10 cellular contexts compared by ENCODE assay signal in genomic region chr1:1401457-1402010, GRCh38. TPM values are rescaled to one million over a fixed set of nuclear protein-coding genes. Genes with fewer than 3 reads are reported as not detected.
A peak's percentile ranks its signal among the peaks of the same experiment; 100 is the strongest.
DNase-seq lines count a peak whose midpoint lies in the region; ATAC-seq and TF ChIP-seq lines count a peak whose summit lies in the region.
"Had no signal": no experiment of that assay in that cellular context is flagged by ENCODE, and none has a peak within 500 bp of the region (broad histone marks: within the 10 kb centered on the region; RNA-seq: fewer than 3 reads in every experiment).

No MANE protein-coding gene starts in this region.

- peak overlapping the region; percentile 99 for H3K4me2 ChIP-seq in skeletal muscle satellite cell (ENCODE audit: low read length)

- CTCF ChIA-PET in Panc1 (lab: Charles Lee), result interaction anchor here (1.4 to 1.5 kb wide), 2 partner anchors 30 to 40 kb away, joined by 3 to 11 read pairs; no protein-coding TSS in a partner anchor

- H3K27me3 Mint-ChIP-seq in activated T-cell treated with anti-CD3 and anti-CD28 coated beads, Interleukin-2, amount 50 U/mL, for 4 hours (ENCODE audit: low read depth), result no peaks in the 10 kb centered on the region
- no peaks in the 10 kb centered on the region for H3K27me3 Mint-ChIP-seq in effector memory CD8-positive, alpha-beta T cell

- H3K36me3 Mint-ChIP-seq in activated T-cell treated with anti-CD3 and anti-CD28 coated beads, Interleukin-2, amount 50 U/mL, for 4 hours (ENCODE audit: insufficient read depth), result peaks cover 43% of the 10 kb centered on the region
- peaks cover 97% of the 10 kb centered on the region for H3K36me3 Mint-ChIP-seq in effector memory CD8-positive, alpha-beta T cell (ENCODE audit: insufficient read depth)

- H3K9ac ChIP-seq in skeletal muscle satellite cell (ENCODE audit: low read depth, low read length), result no peak overlapping the region

- DNase-seq in activated T-cell treated with anti-CD3 and anti-CD28 coated beads, Interleukin-2, amount 50 U/mL, for 4 hours, result no peak
- DNase-seq in activated T-cell treated with anti-CD3 and anti-CD28 coated beads, Interleukin-2, amount 50 U/mL, for 48 hours, result no peak
- DNase-seq in Panc1 (ENCODE audit: low read depth, low spot score) (no peak), DMS53 treated with DMSO at 0.1 percent for 48 hours (lab: John Stamatoyannopoulos, UW; ENCODE audit: unreplicated experiment) (no peak), AG20443 (ENCODE audit: low spot score) (no peak)
- no peak for DNase-seq in effector memory CD8-positive, alpha-beta T cell
- DNase-seq: esophagus squamous epithelium, NCI-H2171 had no signal

- H3K27ac ChIP-seq in Panc1 (ENCODE audit: low read length), result peak overlapping the region; percentile 98

- intact Hi-C loops in Panc1 (cut with micrococcal nuclease; ENCODE audit: unreplicated experiment), result loop anchor here (5.0 kb wide), 1 partner anchor 36 kb away; the partner anchor contains the start of gene VWA1

- H3K36me3 ChIP-seq in Panc1 (ENCODE audit: control insufficient read depth, insufficient read depth, low read length) (peaks cover 13% of the 10 kb centered on the region), skeletal muscle satellite cell (ENCODE audit: insufficient read depth, low read length) (peaks cover 62% of the 10 kb centered on the region)

- no peak for TF ChIP-seq CTCF in Panc1 (IDR thresholded peaks at IDR 0.05)

- peaks cover 58% of the 10 kb centered on the region for H3K4me1 ChIP-seq in Panc1 (ENCODE audit: control insufficient read depth, insufficient read depth, low read length)
- peaks cover 46% of the 10 kb centered on the region for H3K4me1 ChIP-seq in skeletal muscle satellite cell (ENCODE audit: control insufficient read depth, insufficient read depth, low read length)

- POLR2A ChIA-PET in Panc1 (lab: Charles Lee), result no interaction called here

- H3K9me3 ChIP-seq in Panc1 (ENCODE audit: control insufficient read depth, insufficient read depth, low read depth, low read length) (no peaks in the 10 kb centered on the region), skeletal muscle satellite cell (replicated peaks; ENCODE audit: low read length) (no peaks in the 10 kb centered on the region)
- H3K9me3 ChIP-seq: esophagus squamous epithelium had no signal

- no peak for ATAC-seq in activated T-cell treated with anti-CD3 and anti-CD28 coated beads, Interleukin-2, amount 50 U/mL, for 4 hours
- ATAC-seq in Panc1 (peak; percentile 3), HG03108 (IDR thresholded peaks at IDR 0.05; ENCODE audit: unreplicated experiment) (no peak)
- no peak for ATAC-seq in effector memory CD8-positive, alpha-beta T cell (replicated peaks)

- in situ Hi-C loops in Panc1 (cut with HindIII; ENCODE audit: low pct_unique_long_range_greater_than_20kb, low sequenced_read_pairs), result no loop called here

- BruUV-seq in Panc1 (replicated peaks; lab: Mats Ljungman, UMichigan), result no TSS peak

- H3K9me3 Mint-ChIP-seq in activated T-cell treated with anti-CD3 and anti-CD28 coated beads, Interleukin-2, amount 50 U/mL, for 4 hours, result no peaks in the 10 kb centered on the region
- H3K9me3 Mint-ChIP-seq in effector memory CD8-positive, alpha-beta T cell, result no peaks in the 10 kb centered on the region

- peaks cover 57% of the 10 kb centered on the region for H3K4me1 Mint-ChIP-seq in activated T-cell treated with anti-CD3 and anti-CD28 coated beads, Interleukin-2, amount 50 U/mL, for 4 hours (ENCODE audit: low read depth)
- H3K4me1 Mint-ChIP-seq in effector memory CD8-positive, alpha-beta T cell (ENCODE audit: low read depth in 2 of 2), result peaks cover 37 to 41% of the 10 kb centered on the region in 2 donors

- peak overlapping the region in 1 of 2 donors; percentile 94 for H3K27ac Mint-ChIP-seq in effector memory CD8-positive, alpha-beta T cell

- H3K4me3 ChIP-seq in Panc1 (ENCODE audit: low read depth in 2 of 2, low read length in 2 of 2) (peak overlapping the region; percentile 93 to 94), skeletal muscle satellite cell (ENCODE audit: low read length) (peak overlapping the region; percentile 87)
- H3K4me3 ChIP-seq: esophagus squamous epithelium had no signal

- H3K4me3 Mint-ChIP-seq in activated T-cell treated with anti-CD3 and anti-CD28 coated beads, Interleukin-2, amount 50 U/mL, for 4 hours, result peak overlapping the region; percentile 97
- peak overlapping the region; percentile 31 to 88 for H3K4me3 Mint-ChIP-seq in effector memory CD8-positive, alpha-beta T cell

- H3K27me3 ChIP-seq in Panc1 (ENCODE audit: control insufficient read depth, insufficient read depth, low read length) (no peaks in the 10 kb centered on the region), skeletal muscle satellite cell (ENCODE audit: control insufficient read depth, insufficient read depth, low read length) (no peaks in the 10 kb centered on the region)
- H3K27me3 ChIP-seq: esophagus squamous epithelium had no signal

RNA-seq across cellular contexts. Expression of gene CCNL2, which starts 2.4 kb away (rescaled TPM):
- 100 to 1,000 TPM; 112 to 127 (median 118) TPM for total RNA-seq in activated T-cell treated with anti-CD3 and anti-CD28 coated beads, Interleukin-2, amount 50 U/mL, for 4 hours
- total RNA-seq in Panc1 (2021; ENCODE audit: unreplicated experiment), result 297 TPM
- polyA plus RNA-seq in Panc1 (2012; ENCODE audit: insufficient read length), result 235 TPM
- total RNA-seq in skeletal muscle satellite cell (2012; rRNA removed), result 88.7 and 93.3 TPM in 2 replicates

RNA-seq across cellular contexts. Expression of gene MRPL20, which starts 5.6 kb away (rescaled TPM):
- 100 to 1,000 TPM; 254 to 300 (median 271) TPM for total RNA-seq in activated T-cell treated with anti-CD3 and anti-CD28 coated beads, Interleukin-2, amount 50 U/mL, for 4 hours
- 196 TPM for total RNA-seq in Panc1 (2021; ENCODE audit: unreplicated experiment)
- 252 TPM for polyA plus RNA-seq in Panc1 (2012; ENCODE audit: insufficient read length)
- total RNA-seq in skeletal muscle satellite cell (2012; rRNA removed), result 122 and 141 TPM in 2 replicates

RNA-seq across cellular contexts. Expression of gene ANKRD65, which starts 19.5 kb away (rescaled TPM):
- under 1 TPM in 1 of 3 donors, not detected in 2; 0.15 TPM for total RNA-seq in activated T-cell treated with anti-CD3 and anti-CD28 coated beads, Interleukin-2, amount 50 U/mL, for 4 hours
- total RNA-seq in Panc1 (2021; ENCODE audit: unreplicated experiment), result 1.9 TPM
- 3.7 TPM for polyA plus RNA-seq in Panc1 (2012; ENCODE audit: insufficient read length)
- under 0.01 TPM in 2 replicates for total RNA-seq in skeletal muscle satellite cell (2012; rRNA removed)

RNA-seq across cellular contexts. Expression of gene AURKAIP1, which starts 26.5 kb away (rescaled TPM):
- total RNA-seq in activated T-cell treated with anti-CD3 and anti-CD28 coated beads, Interleukin-2, amount 50 U/mL, for 4 hours, result 100 to 1,000 TPM; 218 to 244 (median 220) TPM
- 335 TPM for total RNA-seq in Panc1 (2021; ENCODE audit: unreplicated experiment)
- polyA plus RNA-seq in Panc1 (2012; ENCODE audit: insufficient read length), result 354 TPM
- 172 and 180 TPM in 2 replicates for total RNA-seq in skeletal muscle satellite cell (2012; rRNA removed)

RNA-seq across cellular contexts. Expression of gene VWA1, which starts 34.0 kb away (rescaled TPM):
- under 1 TPM; 0.18 to 0.58 (median 0.19) TPM for total RNA-seq in activated T-cell treated with anti-CD3 and anti-CD28 coated beads, Interleukin-2, amount 50 U/mL, for 4 hours
- total RNA-seq in Panc1 (2021; ENCODE audit: unreplicated experiment), result 858 TPM
- 1,549 TPM for polyA plus RNA-seq in Panc1 (2012; ENCODE audit: insufficient read length)
- 1.5 and 2.4 TPM in 2 replicates for total RNA-seq in skeletal muscle satellite cell (2012; rRNA removed)
